Comparison of ENCODE assay signal across 21 cellular contexts in genomic region chr17:7471729-7472128, GRCh38. TPM values are rescaled to one million over a fixed set of nuclear protein-coding genes. Genes with fewer than 3 reads are reported as not detected.
DNase-seq lines count a peak whose midpoint lies in the region; ATAC-seq, FAIRE-seq and TF ChIP-seq lines count a peak whose summit lies in the region.
"Had no signal": no experiment of that assay in that cellular context is flagged by ENCODE, and none has a peak within 500 bp of the region (broad histone marks: within the 10 kb centered on the region; RNA-seq: fewer than 3 reads in every experiment).

No MANE protein-coding gene starts in this region.

- in situ Hi-C loops in GM12878 (cut with MboI): no loop called here

- RAD21 ChIA-PET in GM12878 (lab: Charles Lee; ENCODE audit: unreplicated experiment): no interaction called here

- H3K4me3 ChIP-seq in HEK293 (ENCODE audit: low read depth, low read length): no peak overlapping the region
- no peak overlapping the region for H3K4me3 ChIP-seq in GM12878
- H3K4me3 ChIP-seq in MM.1S (ENCODE audit: low read length): no peak overlapping the region
- H3K4me3 ChIP-seq: Peyer's patch, smooth muscle cell had no signal

- DNase-seq in CD4-positive, alpha-beta T cell: no peak
- no peak for DNase-seq in GM12878 (ENCODE audit: low read depth, low spot score)
- DNase-seq in neural crest cell (ENCODE audit: low read depth, low spot score): no peak
- DNase-seq in NCI-H524 (lab: John Stamatoyannopoulos, UW): no peak
- no peak for DNase-seq in MM.1S
- no peak for DNase-seq in activated CD4-positive, CD25-positive, alpha-beta regulatory T cell (lab: John Stamatoyannopoulos, UW)
- DNase-seq: activated CD4-positive, alpha-beta T cell treated with anti-CD3 and anti-CD28 coated beads, Interleukin-2, amount 50 U/mL, for 4 hours; activated effector memory CD4-positive, alpha-beta T cell treated with Interleukin-2 at 50 U/mL for 16 hours; C1 segment of cervical spinal cord; DMS79; NCI-H2029; Peyer's patch; stimulated activated naive B cell treated with anti-CD40 and anti-IgM and Interleukin-4, amounts not matched to agents 10 μg/mL and 1 μg/mL and 100 μg/mL, for 72 hours; trophoblast cell had no signal

- H3K36me3 ChIP-seq in HEK293 (ENCODE audit: control insufficient read depth in 2 of 2, insufficient read depth in 1 of 2, low read length in 2 of 2): peaks cover 0 to 8% of the 10 kb centered on the region in 2 experiments; a peak in 2 of 3 replicates
- no peaks in the 10 kb centered on the region; a peak in 2 of 4 replicates for H3K36me3 ChIP-seq in GM12878 (ENCODE audit: control insufficient read depth in 2 of 2, insufficient read depth in 2 of 2, low read length in 1 of 2)
- no peaks in the 10 kb centered on the region for H3K36me3 ChIP-seq in MM.1S (replicated peaks; ENCODE audit: insufficient read depth, low read length)

- H3K36me3 Mint-ChIP-seq in CD4-positive, alpha-beta T cell (ENCODE audit: low read depth): peaks cover 28% of the 10 kb centered on the region
- no peaks in the 10 kb centered on the region for H3K36me3 Mint-ChIP-seq in neural crest cell (ENCODE audit: low read depth)

- H4K20me1 ChIP-seq in GM12878 (ENCODE audit: control insufficient read depth, insufficient read depth) (peaks cover 2% of the 10 kb centered on the region; the same call in 1 of the 2 replicates), MM.1S (ENCODE audit: insufficient read depth, low read length) (no peaks in the 10 kb centered on the region)

- H3F3A ChIP-seq in MM.1S (ENCODE audit: insufficient read depth, low read length): no peaks in the 10 kb centered on the region

- no peaks in the 10 kb centered on the region for H3K9me3 ChIP-seq in CD4-positive, alpha-beta T cell (ENCODE audit: control insufficient read depth, low read length)
- H3K9me3 ChIP-seq in HEK293 (ENCODE audit: control insufficient read depth, insufficient read depth, low read depth, low read length) (no peaks in the 10 kb centered on the region), GM12878 (replicated peaks; ENCODE audit: control insufficient read depth, insufficient read depth, low read length) (no peaks in the 10 kb centered on the region), MM.1S (replicated peaks; ENCODE audit: insufficient read depth, low read length) (no peaks in the 10 kb centered on the region)
- H3K9me3 ChIP-seq: Peyer's patch had no signal

- H3K4me1 ChIP-seq in HEK293 (ENCODE audit: control insufficient read depth, insufficient read depth, low read length) (peaks cover 8% of the 10 kb centered on the region), GM12878 (ENCODE audit: control insufficient read depth, insufficient read depth, low read length) (no peaks in the 10 kb centered on the region; the same call in 1 of the 2 replicates), MM.1S (ENCODE audit: low read length) (no peaks in the 10 kb centered on the region)

- no peaks in the 10 kb centered on the region for H3K9me3 Mint-ChIP-seq in CD4-positive, alpha-beta T cell
- no peaks in the 10 kb centered on the region for H3K9me3 Mint-ChIP-seq in neural crest cell
- H3K9me3 Mint-ChIP-seq: stimulated activated naive B cell treated with anti-CD40 and anti-IgM and Interleukin-4, amounts not matched to agents 10 μg/mL and 1 μg/mL and 100 μg/mL, for 72 hours had no signal

- WGBS in GM12878 (ENCODE audit: insufficient coverage, insufficient replicate concordance, low lambda C conversion rate, missing lambda C conversion rate): 75% methylated on average over 2 of the region's 2 CpGs

- H3K27me3 Mint-ChIP-seq in CD4-positive, alpha-beta T cell: no peaks in the 10 kb centered on the region
- H3K27me3 Mint-ChIP-seq in neural crest cell (ENCODE audit: low read depth): no peaks in the 10 kb centered on the region
- H3K27me3 Mint-ChIP-seq: stimulated activated naive B cell treated with anti-CD40 and anti-IgM and Interleukin-4, amounts not matched to agents 10 μg/mL and 1 μg/mL and 100 μg/mL, for 72 hours had no signal

- H3K79me2 ChIP-seq in GM12878 (ENCODE audit: control insufficient read depth, insufficient read depth, low read length) (peaks cover 6% of the 10 kb centered on the region), MM.1S (ENCODE audit: low read length) (no peaks in the 10 kb centered on the region)

- no peak for TF ChIP-seq RAD21 in GM12878 (IDR thresholded peaks at IDR 0.05; ENCODE audit: insufficient read depth, low read depth, low read length)

- H3K9ac ChIP-seq in GM12878 (ENCODE audit: control insufficient read depth, insufficient read depth, low read length) (no peak overlapping the region), MM.1S (ENCODE audit: low read length) (no peak overlapping the region)

- no peak overlapping the region for H3K27ac ChIP-seq in CD4-positive, alpha-beta T cell (ENCODE audit: low read depth, low read length)
- peak overlapping the region; percentile 17; the same call in 1 of the 2 replicates for H3K27ac ChIP-seq in HEK293 (ENCODE audit: extremely low read depth, low read depth, low read length)
- H3K27ac ChIP-seq in GM12878 (ENCODE audit: control insufficient read depth, insufficient read depth): no peak overlapping the region
- H3K27ac ChIP-seq in MM.1S (ENCODE audit: low read length): no peak overlapping the region
- H3K27ac ChIP-seq: Peyer's patch had no signal

- POLR2A ChIA-PET in CD4-positive, alpha-beta T cell (lab: Charles Lee): interaction anchor here (0.6 to 1.1 kb wide), 3 partner anchors 12 to 35 kb away, joined by 3 to 4 read pairs (median 3); partner anchors contain the start of gene POLR2A
- POLR2A ChIA-PET in HEK293 (lab: Yijun Ruan, JAX): interaction anchor here (1.7 to 2.0 kb wide), 2 partner anchors 13 to 25 kb away, joined by 3 to 8 read pairs; partner anchors contain the start of gene POLR2A
- POLR2A ChIA-PET in GM12878 (lab: Charles Lee): interaction anchor here (0.5 to 1.8 kb wide), 2 partner anchors 8 to 12 kb away, joined by 5 to 8 read pairs; partner anchors contain the start of gene ZBTB4

- H3K27me3 ChIP-seq in CD4-positive, alpha-beta T cell (ENCODE audit: control insufficient read depth, insufficient read depth, low read length): no peaks in the 10 kb centered on the region
- no peaks in the 10 kb centered on the region for H3K27me3 ChIP-seq in GM12878 (replicated peaks in 1 of 2; ENCODE audit: control insufficient read depth in 2 of 2, insufficient read depth in 2 of 2, low read length in 1 of 2)
- no peaks in the 10 kb centered on the region for H3K27me3 ChIP-seq in MM.1S (replicated peaks; ENCODE audit: insufficient read depth, low read length)
- H3K27me3 ChIP-seq: Peyer's patch had no signal

- H3K4me2 ChIP-seq in GM12878 (ENCODE audit: control insufficient read depth, insufficient read depth) (no peak overlapping the region), MM.1S (ENCODE audit: low read depth, low read length) (no peak overlapping the region)
- H3K4me2 ChIP-seq: smooth muscle cell had no signal

- H3K27ac Mint-ChIP-seq in CD4-positive, alpha-beta T cell: peak overlapping the region; percentile 69
- peak overlapping the region; percentile 75 for H3K27ac Mint-ChIP-seq in neural crest cell (ENCODE audit: unreplicated experiment)

- no peak for FAIRE-seq in GM12878 (lab: Jason Lieb, UNC)
- FAIRE-seq: TTC549 had no signal

- intact Hi-C loops in CD4-positive, alpha-beta T cell (cut with DNase I, micrococcal nuclease): no loop called here
- intact Hi-C loops in GM12878 (cut with micrococcal nuclease; ENCODE audit: unreplicated experiment): no loop called here

- H2AFZ ChIP-seq in GM12878 (ENCODE audit: control insufficient read depth, low read depth, low read length) (no peak overlapping the region), MM.1S (ENCODE audit: low read length) (no peak overlapping the region)

- H3K4me1 Mint-ChIP-seq in CD4-positive, alpha-beta T cell (ENCODE audit: low read depth): peaks cover 33% of the 10 kb centered on the region
- H3K4me1 Mint-ChIP-seq in neural crest cell: peaks cover 21% of the 10 kb centered on the region

- BruUV-seq in GM12878 (replicated peaks; lab: Mats Ljungman, UMichigan): TSS peak; percentile 44

- TF ChIP-seq EP300 in GM12878 (IDR thresholded peaks at IDR 0.05; ENCODE audit: borderline replicate concordance in 1 of 2, control insufficient read depth in 1 of 2, low read depth in 2 of 2, low read length in 2 of 2): no peak

- SMC1A ChIA-PET in GM12878 (lab: Charles Lee; ENCODE audit: uncharacterized antibody, unreplicated experiment): no interaction called here

- TF ChIP-seq POLR2A in GM12878 (IDR thresholded peaks at IDR 0.05; ENCODE audit: low read depth, low read length): no peak

- no peak overlapping the region for H3K4me3 Mint-ChIP-seq in CD4-positive, alpha-beta T cell
- H3K4me3 Mint-ChIP-seq in neural crest cell: no peak overlapping the region
- H3K4me3 Mint-ChIP-seq: stimulated activated naive B cell treated with anti-CD40 and anti-IgM and Interleukin-4, amounts not matched to agents 10 μg/mL and 1 μg/mL and 100 μg/mL, for 72 hours had no signal

- TF ChIP-seq CTCF in CD4-positive, alpha-beta T cell (IDR thresholded peaks at IDR 0.05): no peak
- no peak for TF ChIP-seq CTCF in HEK293 (tag by site-specific recombination; IDR thresholded peaks at IDR 0.05)
- no peak for TF ChIP-seq CTCF in GM12878 (IDR thresholded peaks at IDR 0.05 in 2 of 3, conservative IDR thresholded peaks at IDR 0.05 in 1 of 3; ENCODE audit: control insufficient read depth in 2 of 3, extremely low read depth in 1 of 3, insufficient read depth in 1 of 3, low read depth in 3 of 3, low read length in 3 of 3)
- no peak for TF ChIP-seq CTCF in neural crest cell (conservative IDR thresholded peaks at IDR 0.05)
- no peak for TF ChIP-seq CTCF in MM.1S (IDR thresholded peaks at IDR 0.05; ENCODE audit: low read length)

- H3K9me2 ChIP-seq in MM.1S (replicated peaks; ENCODE audit: insufficient read depth, low read length): no peaks in the 10 kb centered on the region

- CTCF ChIA-PET in CD4-positive, alpha-beta T cell (lab: Charles Lee): interaction anchor here (1.2 kb wide), 1 partner anchor 35 kb away, joined by 3 read pairs; no protein-coding TSS in a partner anchor
- CTCF ChIA-PET in HEK293 (lab: Yijun Ruan, JAX) (interaction anchor here (1.0 to 1.7 kb wide), 3 partner anchors 8 to 89 kb away, joined by 3 to 6 read pairs (median 5); partner anchors contain the start of gene ZBTB4), GM12878 (lab: Yijun Ruan, JAX) (interaction anchor here (0.7 kb wide), 1 partner anchor 35 kb away, joined by 3 read pairs; no protein-coding TSS in a partner anchor)

- peak; percentile 27 for ATAC-seq in CD4-positive, alpha-beta T cell (ENCODE audit: poor library complexity)
- ATAC-seq in GM12878: no peak
- ATAC-seq: esophagus mucosa; SK-N-SH treated with all-trans-retinoic acid at 6 μM for 48 hours; stimulated activated naive B cell treated with anti-CD40 and anti-IgM and Interleukin-4, amounts not matched to agents 10 μg/mL and 1 μg/mL and 100 μg/mL, for 72 hours had no signal

RNA-seq across cellular contexts. Expression of gene ZBTB4, which starts 7.7 kb away (rescaled TPM):
- 10 to 100 TPM; 55.1 to 55.6 TPM for total RNA-seq in CD4-positive, alpha-beta T cell
- 26.9 and 29.2 TPM in 2 replicates for total RNA-seq in GM12878 (2013; cell fraction: nucleolus; rRNA removed)
- total RNA-seq in GM12878 (2014; rRNA removed): 7.6 and 8.3 TPM in 2 replicates
- 6.1 and 6.2 TPM in 2 replicates for total RNA-seq in GM12878 (2014; rRNA removed; fragmentation: Illumina TruSeq; extraction: Trizol)
- total RNA-seq in GM12878 (2021): 14.9 and 15.1 TPM in 2 replicates
- polyA plus RNA-seq in GM12878 (2011; ENCODE audit: low read depth): 6.7 TPM
- 7.6 and 8.9 TPM in 2 replicates for polyA plus RNA-seq in GM12878 (2011; rRNA removed)
- 8.8 and 9.3 TPM in 2 replicates for polyA plus RNA-seq in GM12878 (2011; cell fraction: cytosol; rRNA removed)
- polyA plus RNA-seq in GM12878 (2011; cell fraction: nucleus; rRNA removed): 26.2 and 29.9 TPM in 2 replicates
- polyA plus RNA-seq in GM12878 (2012): 14.6 and 15.8 TPM in 2 replicates
- 9.2 and 9.4 TPM in 2 replicates for polyA plus RNA-seq in GM12878 (2014; fragmentation: Illumina TruSeq; extraction: Trizol)
- polyA plus RNA-seq in GM12878 (2014; fragmentation: Nextera tagmentation; extraction: Ambion mirVana): 1 to 10 TPM; 2.0 to 3.0 TPM
- 8.9 and 9.7 TPM in 2 replicates for polyA plus RNA-seq in GM12878 (2014; rRNA removed)
- 1 to 10 TPM; 4.3 to 4.6 TPM for polyA plus RNA-seq in GM12878 (2016; fragmentation: Nextera tagmentation; extraction: Ambion mirVana)
- 8.7 and 14.0 TPM in 2 replicates for polyA minus RNA-seq in GM12878 (2011; rRNA and poly(A)+ RNA removed)
- polyA minus RNA-seq in GM12878 (2011; cell fraction: cytosol; rRNA and poly(A)+ RNA removed): 4.5 and 4.8 TPM in 2 replicates
- polyA minus RNA-seq in GM12878 (2011; cell fraction: nucleus; rRNA and poly(A)+ RNA removed): 7.0 and 12.9 TPM in 2 replicates
- total RNA-seq in neural crest cell: 13.6 and 14.3 TPM in 2 replicates

RNA-seq across cellular contexts. Expression of gene SLC35G6, which starts 9.5 kb away (rescaled TPM):
- under 1 TPM in 1 of 2 experiments, not detected in 1; 0.17 TPM for total RNA-seq in CD4-positive, alpha-beta T cell
- total RNA-seq in GM12878 (2013; cell fraction: nucleolus; rRNA removed): not detected in 2 replicates
- not detected in 2 replicates for total RNA-seq in GM12878 (2014; rRNA removed)
- total RNA-seq in GM12878 (2014; rRNA removed; fragmentation: Illumina TruSeq; extraction: Trizol): not detected in 2 replicates
- total RNA-seq in GM12878 (2021): not detected in 2 replicates
- polyA plus RNA-seq in GM12878 (2011; ENCODE audit: low read depth): not detected
- not detected in 2 replicates for polyA plus RNA-seq in GM12878 (2011; rRNA removed)
- not detected in 2 replicates for polyA plus RNA-seq in GM12878 (2011; cell fraction: cytosol; rRNA removed)
- polyA plus RNA-seq in GM12878 (2011; cell fraction: nucleus; rRNA removed): not detected in 2 replicates
- 0.13 and 0.18 TPM in 2 replicates for polyA plus RNA-seq in GM12878 (2012)
- not detected in 2 replicates for polyA plus RNA-seq in GM12878 (2014; fragmentation: Illumina TruSeq; extraction: Trizol)
- not detected for polyA plus RNA-seq in GM12878 (2014; fragmentation: Nextera tagmentation; extraction: Ambion mirVana)
- polyA plus RNA-seq in GM12878 (2014; rRNA removed): not detected in 2 replicates
- under 1 TPM in 1 of 2 experiments, not detected in 1; 0.20 TPM for polyA plus RNA-seq in GM12878 (2016; fragmentation: Nextera tagmentation; extraction: Ambion mirVana)
- polyA minus RNA-seq in GM12878 (2011; rRNA and poly(A)+ RNA removed): 0.10 TPM in 1 of 2 replicates, not detected in the other
- not detected in 2 replicates for polyA minus RNA-seq in GM12878 (2011; cell fraction: cytosol; rRNA and poly(A)+ RNA removed)
- polyA minus RNA-seq in GM12878 (2011; cell fraction: nucleus; rRNA and poly(A)+ RNA removed): not detected in 2 replicates
- total RNA-seq in neural crest cell: not detected in 2 replicates
- total RNA-seq: dermis microvascular lymphatic vessel endothelial cell, esophagus mucosa, omental fat pad, Peyer's patch, smooth muscle cell had no signal
- polyA plus RNA-seq: smooth muscle cell had no signal

RNA-seq across cellular contexts. Expression of gene POLR2A, which starts 12.4 kb away (rescaled TPM):
- 100 to 1,000 TPM; 491 to 501 TPM for total RNA-seq in CD4-positive, alpha-beta T cell
- 174 and 219 TPM in 2 replicates for total RNA-seq in GM12878 (2013; cell fraction: nucleolus; rRNA removed)
- total RNA-seq in GM12878 (2014; rRNA removed) (25.6 and 28.9 TPM in 2 replicates), GM12878 (2014; rRNA removed; fragmentation: Illumina TruSeq; extraction: Trizol) (12.0 and 12.5 TPM in 2 replicates), GM12878 (2021) (111 and 121 TPM in 2 replicates), neural crest cell (181 and 183 TPM in 2 replicates)
- polyA plus RNA-seq in GM12878 (2011; ENCODE audit: low read depth): 68.9 TPM
- polyA plus RNA-seq in GM12878 (2011; rRNA removed) (7.9 and 19.3 TPM in 2 replicates), GM12878 (2014; fragmentation: Illumina TruSeq; extraction: Trizol) (47.6 and 57.7 TPM in 2 replicates), GM12878 (2014; fragmentation: Nextera tagmentation; extraction: Ambion mirVana) (1 to 10 TPM; 1.7 to 2.8 TPM), GM12878 (2014; rRNA removed) (37.8 and 45.5 TPM in 2 replicates), GM12878 (2016; fragmentation: Nextera tagmentation; extraction: Ambion mirVana) (10 to 100 TPM; 88.2 to 95.0 TPM)
- polyA plus RNA-seq in GM12878 (2011; cell fraction: cytosol; rRNA removed): 26.4 and 47.8 TPM in 2 replicates
- polyA plus RNA-seq in GM12878 (2011; cell fraction: nucleus; rRNA removed): 84.9 and 129 TPM in 2 replicates
- 74.8 and 80.1 TPM in 2 replicates for polyA plus RNA-seq in GM12878 (2012)
- polyA minus RNA-seq in GM12878 (2011; rRNA and poly(A)+ RNA removed): 99.0 and 179 TPM in 2 replicates
- polyA minus RNA-seq in GM12878 (2011; cell fraction: cytosol; rRNA and poly(A)+ RNA removed): 87.3 and 103 TPM in 2 replicates
- 91.4 and 180 TPM in 2 replicates for polyA minus RNA-seq in GM12878 (2011; cell fraction: nucleus; rRNA and poly(A)+ RNA removed)

RNA-seq across cellular contexts. Expression of gene CHRNB1, which starts 26.9 kb away (rescaled TPM):
- total RNA-seq in CD4-positive, alpha-beta T cell: 1 to 10 TPM; 1.6 to 2.2 TPM
- 8.8 and 10.3 TPM in 2 replicates for total RNA-seq in GM12878 (2013; cell fraction: nucleolus; rRNA removed)
- total RNA-seq in GM12878 (2014; rRNA removed) (10.8 and 12.0 TPM in 2 replicates), GM12878 (2014; rRNA removed; fragmentation: Illumina TruSeq; extraction: Trizol) (12.8 and 12.9 TPM in 2 replicates), GM12878 (2021) (5.8 and 7.4 TPM in 2 replicates), neural crest cell (9.7 and 9.9 TPM in 2 replicates)
- 5.9 TPM for polyA plus RNA-seq in GM12878 (2011; ENCODE audit: low read depth)
- polyA plus RNA-seq in GM12878 (2011; rRNA removed) (9.1 and 11.0 TPM in 2 replicates), GM12878 (2014; fragmentation: Illumina TruSeq; extraction: Trizol) (12.2 and 14.4 TPM in 2 replicates), GM12878 (2014; fragmentation: Nextera tagmentation; extraction: Ambion mirVana) (10 to 100 TPM; 13.2 to 14.8 TPM), GM12878 (2014; rRNA removed) (10.6 and 11.6 TPM in 2 replicates), GM12878 (2016; fragmentation: Nextera tagmentation; extraction: Ambion mirVana) (10 to 100 TPM in 1 of 2 experiments, 1 to 10 TPM in 1; 8.5 to 10.7 TPM)
- 20.4 and 24.7 TPM in 2 replicates for polyA plus RNA-seq in GM12878 (2011; cell fraction: cytosol; rRNA removed)
- polyA plus RNA-seq in GM12878 (2011; cell fraction: nucleus; rRNA removed): 9.5 and 9.7 TPM in 2 replicates
- 10.9 and 11.6 TPM in 2 replicates for polyA plus RNA-seq in GM12878 (2012)
- polyA minus RNA-seq in GM12878 (2011; rRNA and poly(A)+ RNA removed): 7.5 and 13.9 TPM in 2 replicates
- polyA minus RNA-seq in GM12878 (2011; cell fraction: cytosol; rRNA and poly(A)+ RNA removed): 2.1 and 4.1 TPM in 2 replicates
- polyA minus RNA-seq in GM12878 (2011; cell fraction: nucleus; rRNA and poly(A)+ RNA removed): 3.0 and 4.3 TPM in 2 replicates

RNA-seq across cellular contexts. Expression of gene FGF11, which starts 32.4 kb away (rescaled TPM):
- total RNA-seq in CD4-positive, alpha-beta T cell: 1 to 10 TPM; 1.5 to 1.7 TPM
- total RNA-seq in GM12878 (2013; cell fraction: nucleolus; rRNA removed): 23.7 and 26.4 TPM in 2 replicates
- total RNA-seq in GM12878 (2014; rRNA removed) (2.3 and 3.0 TPM in 2 replicates), GM12878 (2014; rRNA removed; fragmentation: Illumina TruSeq; extraction: Trizol) (1.8 and 2.4 TPM in 2 replicates), GM12878 (2021) (3.0 TPM in 2 replicates), neural crest cell (6.0 and 6.5 TPM in 2 replicates)
- polyA plus RNA-seq in GM12878 (2011; ENCODE audit: low read depth): 13.9 TPM
- polyA plus RNA-seq in GM12878 (2011; rRNA removed) (15.6 and 21.1 TPM in 2 replicates), GM12878 (2014; fragmentation: Illumina TruSeq; extraction: Trizol) (3.5 and 4.1 TPM in 2 replicates), GM12878 (2014; fragmentation: Nextera tagmentation; extraction: Ambion mirVana) (1 to 10 TPM in 1 of 2 experiments, under 1 TPM in 1; 0.69 to 1.3 TPM), GM12878 (2014; rRNA removed) (2.3 and 2.8 TPM in 2 replicates), GM12878 (2016; fragmentation: Nextera tagmentation; extraction: Ambion mirVana) (1 to 10 TPM in 1 of 2 experiments, under 1 TPM in 1; 0.97 to 1.8 TPM)
- polyA plus RNA-seq in GM12878 (2011; cell fraction: cytosol; rRNA removed): 14.9 and 20.2 TPM in 2 replicates
- 42.8 and 79.1 TPM in 2 replicates for polyA plus RNA-seq in GM12878 (2011; cell fraction: nucleus; rRNA removed)
- polyA plus RNA-seq in GM12878 (2012): 18.4 and 22.6 TPM in 2 replicates
- polyA minus RNA-seq in GM12878 (2011; rRNA and poly(A)+ RNA removed): 6.2 and 10.5 TPM in 2 replicates
- polyA minus RNA-seq in GM12878 (2011; cell fraction: cytosol; rRNA and poly(A)+ RNA removed): 3.7 and 3.8 TPM in 2 replicates
- polyA minus RNA-seq in GM12878 (2011; cell fraction: nucleus; rRNA and poly(A)+ RNA removed): 6.6 and 6.9 TPM in 2 replicates
